35 cellular contexts compared by ENCODE assay signal in genomic region chr14:104996483-104996882, GRCh38. TPM values are rescaled to one million over a fixed set of nuclear protein-coding genes. Genes with fewer than 3 reads are reported as not detected.
"Had no signal": no experiment of that assay in that cellular context is flagged by ENCODE, and none has a peak within 500 bp of the region (broad histone marks: within the 10 kb centered on the region; RNA-seq: fewer than 3 reads in every experiment).

No MANE protein-coding gene starts in this region.

- H3K9me3 ChIP-seq: body of pancreas, colonic mucosa, esophagus squamous epithelium, gastroesophageal sphincter had no signal

- FAIRE-seq: endometrium, endothelial cell of umbilical vein had no signal

- H3K9me3 Mint-ChIP-seq: activated CD4-positive, alpha-beta memory T cell treated with anti-CD3 and anti-CD28 coated beads for 36 hours; activated CD4-positive, alpha-beta T cell treated with anti-CD3 and anti-CD28 coated beads, Interleukin-2, amount 10 ng/mL, durations not matched to agents 24 days and 14 days; activated naive CD4-positive, alpha-beta T cell treated with anti-CD3 and anti-CD28 coated beads for 36 hours; activated naive CD4-positive, alpha-beta T cell treated with anti-CD3 and anti-CD28 coated beads, Interleukin-2, amount 50 U/mL, for 24 hours; activated naive CD8-positive, alpha-beta T cell treated with anti-CD3 and anti-CD28 coated beads, Interleukin-2, amount 50 U/mL, for 24 hours; activated T-helper 2 cell treated with anti-CD3 and anti-CD28 coated beads, Interferon-gamma antibody, Interleukin-2, Interleukin-4, amounts not matched to agents 10 μg/mL and 5 μg/mL and 100 μg/mL, durations not matched to agents 14 hours and 24 hours and 36 hours had no signal

- H3K27me3 Mint-ChIP-seq: activated CD4-positive, alpha-beta memory T cell treated with anti-CD3 and anti-CD28 coated beads for 36 hours; activated CD4-positive, alpha-beta T cell treated with anti-CD3 and anti-CD28 coated beads for 36 hours; activated CD4-positive, alpha-beta T cell treated with anti-CD3 and anti-CD28 coated beads, Interleukin-2, amount 10 ng/mL, durations not matched to agents 24 days and 14 days; activated CD8-positive, alpha-beta memory T cell treated with anti-CD3 and anti-CD28 coated beads, Interleukin-2, amount 10 ng/mL, durations not matched to agents 7 days and 5 days; activated naive CD4-positive, alpha-beta T cell treated with anti-CD3 and anti-CD28 coated beads, Interleukin-2, amount 50 U/mL, for 24 hours; activated naive CD8-positive, alpha-beta T cell treated with anti-CD3 and anti-CD28 coated beads for 36 hours; activated naive CD8-positive, alpha-beta T cell treated with anti-CD3 and anti-CD28 coated beads, Interleukin-2, amount 50 U/mL, for 24 hours; T-helper 17 cell had no signal

- DNase-seq: activated CD4-positive, alpha-beta memory T cell treated with anti-CD3 and anti-CD28 coated beads for 36 hours; activated CD4-positive, alpha-beta T cell treated with anti-CD3 and anti-CD28 coated beads for 36 hours; activated CD4-positive, alpha-beta T cell treated with anti-CD3 and anti-CD28 coated beads, Interleukin-2, amount 10 ng/mL, durations not matched to agents 24 days and 14 days; activated CD4-positive, CD25-positive, alpha-beta regulatory T cell; activated CD4-positive, CD25-positive, alpha-beta regulatory T cell treated with anti-CD3 and anti-CD28 coated beads, Interleukin-2, amount 50 U/mL, for 72 hours; activated CD8-positive, alpha-beta memory T cell treated with anti-CD3 and anti-CD28 coated beads, Interleukin-2, amount 10 ng/mL, durations not matched to agents 7 days and 5 days; activated CD8-positive, alpha-beta memory T cell treated with anti-CD3 and anti-CD28 coated beads, Interleukin-2, amount 50 U/mL, for 4 hours; activated CD8-positive, alpha-beta T cell treated with anti-CD3 and anti-CD28 coated beads, Interleukin-2, amount 10 ng/mL, durations not matched to agents 7 days and 5 days; activated effector memory CD4-positive, alpha-beta T cell treated with anti-CD3 and anti-CD28 coated beads, Interleukin-2, amount 50 U/mL, for 16 hours; activated naive CD4-positive, alpha-beta T cell treated with anti-CD3 and anti-CD28 coated beads for 36 hours; activated naive CD8-positive, alpha-beta T cell treated with anti-CD3 and anti-CD28 coated beads for 36 hours; activated naive CD8-positive, alpha-beta T cell treated with anti-CD3 and anti-CD28 coated beads, Interleukin-2, amount 50 U/mL, for 24 hours; activated T-cell treated with anti-CD3 and anti-CD28 coated beads, Interleukin-2, amount 50 U/mL, for 1 hour; activated T-cell treated with anti-CD3 and anti-CD28 coated beads, Interleukin-2, amount 50 U/mL, for 48 hours; amygdala; aorta; body of pancreas; caudate nucleus; colonic mucosa; effector CD8-positive, alpha-beta T cell; esophagus squamous epithelium; foreskin melanocyte; head of caudate nucleus; T-helper 1 cell; T-helper 17 cell; T1000 had no signal

- H3K4me3 Mint-ChIP-seq: activated CD4-positive, alpha-beta memory T cell treated with anti-CD3 and anti-CD28 coated beads for 36 hours; activated CD4-positive, alpha-beta T cell treated with anti-CD3 and anti-CD28 coated beads for 36 hours; activated CD4-positive, alpha-beta T cell treated with anti-CD3 and anti-CD28 coated beads, Interleukin-2, amount 10 ng/mL, durations not matched to agents 24 days and 14 days; activated CD8-positive, alpha-beta memory T cell treated with anti-CD3 and anti-CD28 coated beads, Interleukin-2, amount 10 ng/mL, durations not matched to agents 7 days and 5 days; activated CD8-positive, alpha-beta T cell treated with anti-CD3 and anti-CD28 coated beads, Interleukin-2, amount 10 ng/mL, durations not matched to agents 7 days and 5 days; activated naive CD4-positive, alpha-beta T cell treated with anti-CD3 and anti-CD28 coated beads for 36 hours; activated naive CD4-positive, alpha-beta T cell treated with anti-CD3 and anti-CD28 coated beads, Interleukin-2, amount 50 U/mL, for 24 hours; activated naive CD8-positive, alpha-beta T cell treated with anti-CD3 and anti-CD28 coated beads for 36 hours; activated naive CD8-positive, alpha-beta T cell treated with anti-CD3 and anti-CD28 coated beads, Interleukin-2, amount 50 U/mL, for 24 hours; activated T-helper 1 cell treated with anti-CD3 and anti-CD28 coated beads, Interleukin-12 subunit alpha, Interleukin-12 subunit beta, Interleukin-2, Interleukin-4 antibody, amounts not matched to agents 30 ng/mL and 10 ng/mL and 1 ng/mL, durations not matched to agents 14 hours and 24 hours and 36 hours; T-helper 17 cell; T-helper 2 cell treated with Interferon-gamma antibody and Interleukin-4, amounts not matched to agents 5 μg/mL and 100 μg/mL, for 36 hours had no signal

- H3K27me3 ChIP-seq: adrenal gland, body of pancreas, colonic mucosa, esophagus squamous epithelium, gastroesophageal sphincter had no signal

- H3K27ac Mint-ChIP-seq: activated CD4-positive, alpha-beta memory T cell treated with anti-CD3 and anti-CD28 coated beads for 36 hours; activated CD4-positive, alpha-beta T cell treated with anti-CD3 and anti-CD28 coated beads for 36 hours; activated CD4-positive, alpha-beta T cell treated with anti-CD3 and anti-CD28 coated beads, Interleukin-2, amount 10 ng/mL, durations not matched to agents 24 days and 14 days; activated CD8-positive, alpha-beta memory T cell treated with anti-CD3 and anti-CD28 coated beads, Interleukin-2, amount 10 ng/mL, durations not matched to agents 7 days and 5 days; activated naive CD4-positive, alpha-beta T cell treated with anti-CD3 and anti-CD28 coated beads for 36 hours; activated naive CD4-positive, alpha-beta T cell treated with anti-CD3 and anti-CD28 coated beads, Interleukin-2, amount 50 U/mL, for 24 hours; activated naive CD8-positive, alpha-beta T cell treated with anti-CD3 and anti-CD28 coated beads for 36 hours; activated naive CD8-positive, alpha-beta T cell treated with anti-CD3 and anti-CD28 coated beads, Interleukin-2, amount 50 U/mL, for 24 hours; activated T-helper 1 cell treated with anti-CD3 and anti-CD28 coated beads, Interleukin-12 subunit alpha, Interleukin-12 subunit beta, Interleukin-2, Interleukin-4 antibody, amounts not matched to agents 30 ng/mL and 10 ng/mL and 1 ng/mL, durations not matched to agents 14 hours and 24 hours and 36 hours; activated T-helper 2 cell treated with anti-CD3 and anti-CD28 coated beads, Interferon-gamma antibody, Interleukin-2, Interleukin-4, amounts not matched to agents 10 μg/mL and 5 μg/mL and 100 μg/mL, durations not matched to agents 14 hours and 24 hours and 36 hours; T-helper 2 cell treated with Interferon-gamma antibody and Interleukin-4, amounts not matched to agents 5 μg/mL and 100 μg/mL, for 36 hours had no signal

- H3K4me1 Mint-ChIP-seq: activated CD4-positive, alpha-beta T cell treated with anti-CD3 and anti-CD28 coated beads for 36 hours; activated CD4-positive, alpha-beta T cell treated with anti-CD3 and anti-CD28 coated beads, Interleukin-2, amount 10 ng/mL, durations not matched to agents 24 days and 14 days; activated CD8-positive, alpha-beta memory T cell treated with anti-CD3 and anti-CD28 coated beads, Interleukin-2, amount 10 ng/mL, durations not matched to agents 7 days and 5 days; activated naive CD4-positive, alpha-beta T cell treated with anti-CD3 and anti-CD28 coated beads, Interleukin-2, amount 50 U/mL, for 24 hours; activated naive CD8-positive, alpha-beta T cell treated with anti-CD3 and anti-CD28 coated beads for 36 hours had no signal

- H3K4me1 ChIP-seq: adrenal gland, body of pancreas, colonic mucosa, gastroesophageal sphincter had no signal

- H3K36me3 Mint-ChIP-seq: activated CD4-positive, alpha-beta memory T cell treated with anti-CD3 and anti-CD28 coated beads for 36 hours had no signal

- H3K36me3 ChIP-seq: colonic mucosa had no signal

- H3K4me3 ChIP-seq: adrenal gland, body of pancreas, colonic mucosa, esophagus squamous epithelium, gastroesophageal sphincter had no signal

- H3K27ac ChIP-seq: adrenal gland, body of pancreas, colonic mucosa, epithelial cell of prostate, esophagus squamous epithelium, gastroesophageal sphincter had no signal

RNA-seq across cellular contexts. Expression of gene AHNAK2, which starts 18.3 kb away (rescaled TPM):
- total RNA-seq: activated CD8-positive, alpha-beta memory T cell treated with anti-CD3 and anti-CD28 coated beads, Interleukin-2, amount 10 ng/mL, durations not matched to agents 7 days and 5 days; activated CD8-positive, alpha-beta T cell treated with anti-CD3 and anti-CD28 coated beads, Interleukin-2, amount 10 ng/mL, durations not matched to agents 7 days and 5 days; T-helper 17 cell had no signal
